Comparison of ENCODE assay signal across 17 cellular contexts in genomic region chr2:31122133-31122532, GRCh38. TPM values are rescaled to one million over a fixed set of nuclear protein-coding genes. Genes with fewer than 3 reads are reported as not detected.
DNase-seq lines count a peak whose midpoint lies in the region; TF ChIP-seq lines count a peak whose summit lies in the region.
"Had no signal": no experiment of that assay in that cellular context is flagged by ENCODE, and none has a peak within 500 bp of the region (broad histone marks: within the 10 kb centered on the region; RNA-seq: fewer than 3 reads in every experiment).

No MANE protein-coding gene starts in this region.

- H3K9me3 ChIP-seq in BLaER1, result peaks cover 14% of the 10 kb centered on the region
- H3K9me3 ChIP-seq in esophagus muscularis mucosa, result no peaks in the 10 kb centered on the region
- H3K9me3 ChIP-seq in osteoblast (ENCODE audit: low read depth, low read length), result no peaks in the 10 kb centered on the region
- H3K9me3 ChIP-seq: A549, Caco-2 had no signal

- peak; percentile 55 for DNase-seq in esophagus muscularis mucosa (ENCODE audit: extremely low spot score)
- peak; percentile 72 for DNase-seq in osteoblast (ENCODE audit: insufficient read length, low spot score, missing footprints)
- no peak for DNase-seq in cortex of kidney (lab: John Stamatoyannopoulos, UW)
- no peak for DNase-seq in C1 segment of cervical spinal cord (lab: John Stamatoyannopoulos, UW)
- no peak for DNase-seq in T1000 (lab: John Stamatoyannopoulos, UW)
- DNase-seq: AML-193; Caco-2; Calu3; CD4-positive, alpha-beta T cell; CD8-positive, alpha-beta T cell; DMS79 treated with DMSO at 0.1 percent for 48 hours; GF-D8 had no signal

- H3K27ac ChIP-seq in BLaER1 (peak overlapping the region; percentile 20), esophagus muscularis mucosa (replicated peaks in 1 of 4) (no peak overlapping the region), osteoblast (ENCODE audit: low read depth, low read length) (no peak overlapping the region)
- H3K27ac ChIP-seq: 22Rv1, A549, C4-2B had no signal

- H4K20me1 ChIP-seq in BLaER1 (peaks cover 37% of the 10 kb centered on the region), osteoblast (ENCODE audit: insufficient read depth, low read length) (no peaks in the 10 kb centered on the region)

- intact Hi-C loops in esophagus muscularis mucosa (cut with DNase I), result no loop called here

- H3K27me3 ChIP-seq in BLaER1 (no peaks in the 10 kb centered on the region), esophagus muscularis mucosa (peaks cover 0 to 8% (median 0%) of the 10 kb centered on the region in 4 donors), osteoblast (ENCODE audit: insufficient read depth, low read length) (no peaks in the 10 kb centered on the region)

- no peak overlapping the region for H3K4me3 ChIP-seq in BLaER1
- no peak overlapping the region for H3K4me3 ChIP-seq in esophagus muscularis mucosa
- no peak overlapping the region for H3K4me3 ChIP-seq in osteoblast (ENCODE audit: insufficient read depth, low read length)
- H3K4me3 ChIP-seq: A549 had no signal

- TF ChIP-seq POLR2A in esophagus muscularis mucosa (IDR thresholded peaks at IDR 0.05; ENCODE audit: low read depth), result no peak

- TF ChIP-seq CTCF in esophagus muscularis mucosa (IDR thresholded peaks at IDR 0.05), result no peak
- TF ChIP-seq CTCF in osteoblast (IDR thresholded peaks at IDR 0.05; ENCODE audit: extremely low read depth, low read depth, low read length), result no peak

- WGBS in esophagus muscularis mucosa, result 85% methylated on average over 9 of the region's 9 CpGs

- no peak overlapping the region for H3K9ac ChIP-seq in BLaER1

- H3K36me3 ChIP-seq in BLaER1 (peaks cover 37% of the 10 kb centered on the region), esophagus muscularis mucosa (no peaks in the 10 kb centered on the region), osteoblast (ENCODE audit: insufficient read depth, low read length) (no peaks in the 10 kb centered on the region)

- H3K4me2 ChIP-seq in BLaER1 (no peak overlapping the region), osteoblast (ENCODE audit: insufficient read depth, low read length) (no peak overlapping the region)
- H3K4me2 ChIP-seq: A549 had no signal

- no peak for TF ChIP-seq EP300 in esophagus muscularis mucosa (IDR thresholded peaks at IDR 0.05)

- H3K79me2 ChIP-seq in osteoblast (ENCODE audit: insufficient read depth, low read length), result no peaks in the 10 kb centered on the region

- H3K4me1 ChIP-seq in BLaER1 (peaks cover 54% of the 10 kb centered on the region), esophagus muscularis mucosa (no peaks in the 10 kb centered on the region), osteoblast (ENCODE audit: insufficient read depth, low read length) (no peaks in the 10 kb centered on the region)
- H3K4me1 ChIP-seq: Caco-2 had no signal

- H2AFZ ChIP-seq in osteoblast (ENCODE audit: low read length), result no peak overlapping the region

RNA-seq across cellular contexts. Expression of gene GALNT14, which starts 16.1 kb away (rescaled TPM):
- total RNA-seq in esophagus muscularis mucosa (1 to 10 TPM in 1 of 4 donors, under 1 TPM in 2, not detected in 1; 0.33 to 1.0 (median 0.80) TPM), osteoblast (not detected in 2 replicates)
- total RNA-seq: A172; Caco-2; CD4-positive, alpha-beta T cell; CD8-positive, alpha-beta T cell had no signal

Comparison
In these comparisons a context has a peak if more than half of its experiments do, and no peak if none do; other contexts are left out.
1. DNase-seq: peak in esophagus muscularis mucosa (single experiment) and osteoblast (single experiment); none in cortex of kidney (single experiment), C1 segment of cervical spinal cord (0 of 14) and T1000 (single experiment).